8 cellular contexts compared by ENCODE assay signal in genomic region chr17:79400989-79401703, GRCh38.
DNase-seq lines count a peak whose midpoint lies in the region; ATAC-seq and TF ChIP-seq lines count a peak whose summit lies in the region.

No MANE protein-coding gene starts in this region.

- BruUV-seq in HCT116 (replicated peaks; lab: Mats Ljungman, UMichigan), result no TSS peak

- no peak for TF ChIP-seq POLR2A in HCT116 (IDR thresholded peaks at IDR 0.05; ENCODE audit: borderline replicate concordance, extremely low read depth, insufficient read depth, insufficient read length)
- TF ChIP-seq POLR2A in right lobe of liver (IDR thresholded peaks at IDR 0.05), result no peak

- TF ChIP-seq RAD21 in HCT116 (IDR thresholded peaks at IDR 0.05; ENCODE audit: low read depth), result peak; percentile 60

- TF ChIP-seq CTCF in BE2C (IDR thresholded peaks at IDR 0.05; ENCODE audit: low read depth, low read length) (peak; percentile 90), HCT116 (IDR thresholded peaks at IDR 0.05 in 2 of 3, conservative IDR thresholded peaks at IDR 0.05 in 1 of 3; ENCODE audit: borderline replicate concordance in 1 of 3, insufficient read depth in 1 of 3, low read depth in 2 of 3, low read length in 2 of 3) (peak; percentile 75 to 97 (median 97)), right lobe of liver (IDR thresholded peaks at IDR 0.05) (peak; percentile 58 to 91 (median 88))

- WGBS in right lobe of liver (ENCODE audit: insufficient coverage, low coverage, low lambda C conversion rate, missing lambda C conversion rate), result 9% methylated on average over 31 of the region's 33 CpGs

- no peaks in the 10 kb centered on the region for H3K9me2 ChIP-seq in HCT116 (ENCODE audit: insufficient read depth)

- CTCF ChIA-PET in HCT116 (lab: Charles Lee), result interaction anchor here (0.6 to 8.5 kb wide), 23 partner anchors 9 to 1218 kb away, joined by 3 to 98 read pairs (median 4); partner anchors contain the start of gene ENGASE

- RAD21 ChIA-PET in HCT116 (lab: Charles Lee; ENCODE audit: low non-redundant PET in 1 of 2, low total read pairs in 2 of 2, uncharacterized antibody in 2 of 2, unreplicated experiment in 2 of 2), result interaction anchor here (0.7 to 0.9 kb wide), 7 partner anchors 16 to 344 kb away, joined by 3 to 5 read pairs (median 4); no protein-coding TSS in a partner anchor

- H3K4me3 ChIP-seq in BE2C (ENCODE audit: low read depth, low read length) (no peak overlapping the region), HCT116 (replicated peaks in 1 of 2; ENCODE audit: low read depth in 1 of 2, low read length in 2 of 2) (peak overlapping the region; percentile 38 to 43), right lobe of liver (no peak overlapping the region)

- H3K9me3 ChIP-seq in BE2C, result no peaks in the 10 kb centered on the region
- no peaks in the 10 kb centered on the region for H3K9me3 ChIP-seq in HCT116 (ENCODE audit: control insufficient read depth in 1 of 2, insufficient read depth in 1 of 2, low read depth in 1 of 2, low read length in 2 of 2)
- H3K9me3 ChIP-seq in right lobe of liver, result no peaks in the 10 kb centered on the region

- peak overlapping the region; percentile 84 for H2AFZ ChIP-seq in HCT116 (ENCODE audit: low read depth, low read length, poor library complexity, severe bottlenecking)

- H3K27me3 ChIP-seq in BE2C, result peaks cover 79% of the 10 kb centered on the region
- H3K27me3 ChIP-seq in HCT116 (ENCODE audit: insufficient read depth, low read length), result peaks cover 23% of the 10 kb centered on the region
- H3K27me3 ChIP-seq in right lobe of liver, result peaks cover 0 to 10% of the 10 kb centered on the region in 2 donors

- H3K4me3 Mint-ChIP-seq in dendritic cell treated with granulocyte-macrophage colony-stimulating factor and Interleukin-4, amounts not matched to agents 40 ng/mL and 50 ng/mL, for 4 days, result peak overlapping the region; percentile 67

- H3K4me1 Mint-ChIP-seq in dendritic cell treated with granulocyte-macrophage colony-stimulating factor and Interleukin-4, amounts not matched to agents 40 ng/mL and 50 ng/mL, for 4 days (ENCODE audit: low read depth), result peaks cover 12% of the 10 kb centered on the region

- H4K20me1 ChIP-seq in HCT116 (ENCODE audit: insufficient read depth), result no peaks in the 10 kb centered on the region

- peaks cover 69% of the 10 kb centered on the region for H3K27me3 Mint-ChIP-seq in dendritic cell treated with granulocyte-macrophage colony-stimulating factor and Interleukin-4, amounts not matched to agents 40 ng/mL and 50 ng/mL, for 4 days

- intact Hi-C loops in HCT116 (cut with micrococcal nuclease) (loop anchor here (2.0 to 10.0 kb wide), 2 partner anchors 214 to 308 kb away; partner anchors contain the start of gene RBFOX3), right lobe of liver (cut with DNase I) (loop anchor here in 1 of 2 donors (10.0 kb wide), 1 partner anchor 304 kb away; no protein-coding TSS in a partner anchor)
- intact Hi-C loops in dendritic cell treated with granulocyte-macrophage colony-stimulating factor and Interleukin-4, amounts not matched to agents 40 ng/mL and 50 ng/mL, for 4 days (cut with micrococcal nuclease), result no loop called here

- H3K79me2 ChIP-seq in HCT116 (ENCODE audit: insufficient read depth, low read length), result no peaks in the 10 kb centered on the region

- DNase-seq in BE2C (peak; percentile 70), HCT116 (ENCODE audit: low read depth, low spot score) (peak; percentile 44), NCI-H460 (ENCODE audit: extremely low read depth, low read depth) (peak; percentile 55), right lobe of liver (peak; percentile 69 to 74 (median 69))
- DNase-seq in activated CD4-positive, alpha-beta T cell treated with anti-CD3 and anti-CD28 coated beads, Interleukin-2, amount 50 U/mL, for 24 hours (ENCODE audit: low read depth in 1 of 2, low spot score in 1 of 2), result peak; percentile 64 to 68
- peak; percentile 50 to 65 (median 52) for DNase-seq in stimulated activated CD4-positive, alpha-beta T cell treated with anti-CD3 and anti-CD28 coated beads, TNF-alpha, amount 100 ng/mL, for 24 hours (ENCODE audit: low read depth in 3 of 3)

- H3K4me2 ChIP-seq in HCT116 (ENCODE audit: low read length), result peak overlapping the region; percentile 76

- POLR2A ChIA-PET in HCT116 (lab: Charles Lee), result no interaction called here

- no peaks in the 10 kb centered on the region for H3K36me3 ChIP-seq in BE2C
- H3K36me3 ChIP-seq in HCT116 (ENCODE audit: control insufficient read depth in 1 of 2, insufficient read depth in 2 of 2, low read length in 2 of 2), result no peaks in the 10 kb centered on the region
- no peaks in the 10 kb centered on the region for H3K36me3 ChIP-seq in right lobe of liver

- peak; percentile 93 for ATAC-seq in HCT116
- ATAC-seq in right lobe of liver, result peak; percentile 93 to 99 (median 98)
- no peak for ATAC-seq in GM18520 (IDR thresholded peaks at IDR 0.05; ENCODE audit: unreplicated experiment)

- no peak overlapping the region for H3K27ac Mint-ChIP-seq in dendritic cell treated with granulocyte-macrophage colony-stimulating factor and Interleukin-4, amounts not matched to agents 40 ng/mL and 50 ng/mL, for 4 days

- H3K9ac ChIP-seq in HCT116 (ENCODE audit: low read length), result no peak overlapping the region

- no peaks in the 10 kb centered on the region for H3K4me1 ChIP-seq in BE2C
- peaks cover 4 to 10% of the 10 kb centered on the region in 2 experiments; a peak in 2 of 4 replicates for H3K4me1 ChIP-seq in HCT116 (ENCODE audit: control insufficient read depth in 1 of 2, insufficient read depth in 2 of 2, low read length in 2 of 2)
- H3K4me1 ChIP-seq in right lobe of liver, result no peaks in the 10 kb centered on the region

- no peaks in the 10 kb centered on the region for H3K36me3 Mint-ChIP-seq in dendritic cell treated with granulocyte-macrophage colony-stimulating factor and Interleukin-4, amounts not matched to agents 40 ng/mL and 50 ng/mL, for 4 days (ENCODE audit: low read depth)

- H3K27ac ChIP-seq in HCT116 (ENCODE audit: low read depth, low read length) (no peak overlapping the region), right lobe of liver (no peak overlapping the region)

- H3K9me3 Mint-ChIP-seq in dendritic cell treated with granulocyte-macrophage colony-stimulating factor and Interleukin-4, amounts not matched to agents 40 ng/mL and 50 ng/mL, for 4 days, result no peaks in the 10 kb centered on the region

TF ChIP-seq in HCT116, 20 proteins besides CTCF, POLR2A, EP300 and RAD21:
- TF ChIP-seq TCF7L2 (IDR thresholded peaks at IDR 0.05; ENCODE audit: borderline replicate concordance, extremely low read depth, insufficient read depth, insufficient read length) (peak; percentile 49), SIN3A (IDR thresholded peaks at IDR 0.05; ENCODE audit: low read depth) (no peak)

Comparison
In these comparisons a context has a peak if more than half of its experiments do, and no peak if none do; other contexts are left out.
1. H3K4me3 ChIP-seq: peak in HCT116 (2 of 2); none in BE2C (single experiment) and right lobe of liver (0 of 3).
2. Peak in every context shown above with its lines, with median percentiles within 50 percentile points of each other: DNase-seq and CTCF ChIP-seq.